ENCODE assay signal across 14 cellular contexts in genomic region chr2:95273911-95274290, GRCh38. TPM values are rescaled to one million over a fixed set of nuclear protein-coding genes. Genes with fewer than 3 reads are reported as not detected.
DNase-seq lines count a peak whose midpoint lies in the region; ATAC-seq and TF ChIP-seq lines count a peak whose summit lies in the region.
"Had no signal": no experiment of that assay in that cellular context is flagged by ENCODE, and none has a peak within 500 bp of the region (broad histone marks: within the 10 kb centered on the region; RNA-seq: fewer than 3 reads in every experiment).

No MANE protein-coding gene starts in this region.

- H3K9me3 ChIP-seq in RWPE2 (ENCODE audit: severe bottlenecking) = no peaks in the 10 kb centered on the region
- H3K9me3 ChIP-seq in spleen = no peaks in the 10 kb centered on the region
- H3K9me3 ChIP-seq: BLaER1 treated with 17β-estradiol and CSF1 and Interleukin-3, amounts not matched to agents 10 nM and 100 nM; left ventricle myocardium inferior had no signal

- H3K36me3 ChIP-seq in RWPE2 (ENCODE audit: low read depth) (0 out of 2 replicates have a peak, but pooled peaks cover 6% of the 10 kb centered on the region), spleen (no peaks in the 10 kb centered on the region)
- H3K36me3 ChIP-seq: BLaER1 treated with 17β-estradiol and CSF1 and Interleukin-3, amounts not matched to agents 10 nM and 100 nM; brain microvascular endothelial cell; left ventricle myocardium inferior had no signal

- H3K36me3 Mint-ChIP-seq in activated CD8-positive, alpha-beta memory T cell treated with anti-CD3 and anti-CD28 coated beads, Interleukin-2, amount 10 ng/mL, durations not matched to agents 7 days and 5 days = no peaks in the 10 kb centered on the region
- no peaks in the 10 kb centered on the region for H3K36me3 Mint-ChIP-seq in WTC11

- peaks cover 40% of the 10 kb centered on the region for H3K4me1 ChIP-seq in RWPE2 (ENCODE audit: insufficient read depth, poor library complexity, severe bottlenecking)
- H3K4me1 ChIP-seq in spleen = no peaks in the 10 kb centered on the region
- H3K4me1 ChIP-seq: left ventricle myocardium inferior had no signal

- TF ChIP-seq POLR2A in spleen (IDR thresholded peaks at IDR 0.05) = no peak

- H3K27ac ChIP-seq in RWPE2 (ENCODE audit: poor library complexity, severe bottlenecking) (peak overlapping the region; percentile 75), spleen (no peak overlapping the region)
- H3K27ac ChIP-seq: BLaER1 treated with 17β-estradiol and CSF1 and Interleukin-3, amounts not matched to agents 10 nM and 100 nM; brain microvascular endothelial cell; left ventricle myocardium inferior had no signal

- no peak for ATAC-seq in activated CD8-positive, alpha-beta memory T cell treated with anti-CD3 and anti-CD28 coated beads, Interleukin-2, amount 10 ng/mL, durations not matched to agents 7 days and 5 days
- no peak; the same call in 2 of the 3 replicates for ATAC-seq in RWPE2 (ENCODE audit: low read depth)
- ATAC-seq in left colon = no peak
- ATAC-seq in WTC11 = no peak

- CTCF ChIA-PET in activated CD8-positive, alpha-beta memory T cell treated with anti-CD3 and anti-CD28 coated beads, Interleukin-2, amount 10 ng/mL, durations not matched to agents 7 days and 5 days (lab: Charles Lee) = no interaction called here
- CTCF ChIA-PET in WTC11 (lab: Charles Lee) = interaction anchor here (0.9 to 5.6 kb wide), 7 partner anchors 41 to 196 kb away, joined by 3 to 60 read pairs (median 5); no protein-coding TSS in a partner anchor

- POLR2A ChIA-PET in WTC11 (lab: Charles Lee) = interaction anchor here (0.8 kb wide), 1 partner anchor 21 kb away, joined by 5 read pairs; no protein-coding TSS in a partner anchor

- H3K27me3 ChIP-seq in RWPE2 (ENCODE audit: insufficient read depth, poor library complexity, severe bottlenecking) (no peaks in the 10 kb centered on the region), spleen (replicated peaks in 1 of 7) (no peaks in the 10 kb centered on the region)
- H3K27me3 ChIP-seq: BLaER1 treated with 17β-estradiol and CSF1 and Interleukin-3, amounts not matched to agents 10 nM and 100 nM; brain microvascular endothelial cell had no signal

- H3K4me1 Mint-ChIP-seq in activated CD8-positive, alpha-beta memory T cell treated with anti-CD3 and anti-CD28 coated beads, Interleukin-2, amount 10 ng/mL, durations not matched to agents 7 days and 5 days = no peaks in the 10 kb centered on the region
- peaks cover 37% of the 10 kb centered on the region for H3K4me1 Mint-ChIP-seq in WTC11
- H3K4me1 Mint-ChIP-seq: activated CD4-positive, alpha-beta T cell treated with anti-CD3 and anti-CD28 coated beads, Interleukin-2, amount 10 ng/mL, durations not matched to agents 7 days and 5 days had no signal

- TF ChIP-seq CTCF in RWPE2 (IDR thresholded peaks at IDR 0.05; ENCODE audit: poor library complexity, severe bottlenecking) (no peak), spleen (IDR thresholded peaks at IDR 0.05 in 8 of 11, conservative IDR thresholded peaks at IDR 0.05 in 3 of 11) (no peak), WTC11 (IDR thresholded peaks at IDR 0.05) (no peak)

- no peaks in the 10 kb centered on the region for H3K27me3 Mint-ChIP-seq in activated CD8-positive, alpha-beta memory T cell treated with anti-CD3 and anti-CD28 coated beads, Interleukin-2, amount 10 ng/mL, durations not matched to agents 7 days and 5 days
- no peaks in the 10 kb centered on the region for H3K27me3 Mint-ChIP-seq in WTC11 (ENCODE audit: low read depth)
- H3K27me3 Mint-ChIP-seq: activated CD4-positive, alpha-beta T cell treated with anti-CD3 and anti-CD28 coated beads, Interleukin-2, amount 10 ng/mL, durations not matched to agents 7 days and 5 days had no signal

- intact Hi-C loops in spleen (cut with DNase I; ENCODE audit: low total_unique reads) = no loop called here
- intact Hi-C loops in left colon (cut with DNase I, micrococcal nuclease) = no loop called here

- H3K4me3 ChIP-seq in RWPE2 (ENCODE audit: severe bottlenecking) = no peak overlapping the region
- H3K4me3 ChIP-seq in spleen = no peak overlapping the region
- H3K4me3 ChIP-seq: BLaER1 treated with 17β-estradiol and CSF1 and Interleukin-3, amounts not matched to agents 10 nM and 100 nM; left ventricle myocardium inferior had no signal

- no peak overlapping the region for H3K27ac Mint-ChIP-seq in activated CD8-positive, alpha-beta memory T cell treated with anti-CD3 and anti-CD28 coated beads, Interleukin-2, amount 10 ng/mL, durations not matched to agents 7 days and 5 days
- no peak overlapping the region for H3K27ac Mint-ChIP-seq in WTC11
- H3K27ac Mint-ChIP-seq: activated CD4-positive, alpha-beta T cell treated with anti-CD3 and anti-CD28 coated beads, Interleukin-2, amount 10 ng/mL, durations not matched to agents 7 days and 5 days had no signal

- H3K4me3 Mint-ChIP-seq in activated CD8-positive, alpha-beta memory T cell treated with anti-CD3 and anti-CD28 coated beads, Interleukin-2, amount 10 ng/mL, durations not matched to agents 7 days and 5 days = no peak overlapping the region
- no peak overlapping the region for H3K4me3 Mint-ChIP-seq in WTC11
- H3K4me3 Mint-ChIP-seq: activated CD4-positive, alpha-beta T cell treated with anti-CD3 and anti-CD28 coated beads, Interleukin-2, amount 10 ng/mL, durations not matched to agents 7 days and 5 days had no signal

- DNase-seq in activated CD8-positive, alpha-beta memory T cell treated with anti-CD3 and anti-CD28 coated beads, Interleukin-2, amount 50 U/mL, for 48 hours = peak; percentile 41
- DNase-seq in activated CD8-positive, alpha-beta memory T cell treated with anti-CD3 and anti-CD28 coated beads, Interleukin-2, amount 10 ng/mL, durations not matched to agents 7 days and 5 days = no peak
- DNase-seq in RWPE2 (ENCODE audit: low spot score) (peak; percentile 51), mesenteric fat pad (ENCODE audit: low spot score) (peak; percentile 71), spleen (peak; percentile 64), NCI-H2029 treated with DMSO at 0.1 percent for 48 hours (lab: John Stamatoyannopoulos, UW) (no peak), left colon (no peak), WTC11 (ENCODE audit: low spot score) (no peak)
- DNase-seq: activated CD4-positive, alpha-beta T cell treated with anti-CD3 and anti-CD28 coated beads, Interleukin-2, amount 10 ng/mL, durations not matched to agents 7 days and 5 days; brain microvascular endothelial cell; DMS 273 treated with DMSO at 0.1 percent for 48 hours; left ventricle myocardium inferior; NCI-H1105 treated with DMSO at 0.1 percent for 48 hours had no signal

- WGBS in spleen, 5 donors = 70 to 88% (median 76%) methylated on average over 2 to 4 of the region's 4 CpGs

- no peaks in the 10 kb centered on the region for H3K9me3 Mint-ChIP-seq in activated CD8-positive, alpha-beta memory T cell treated with anti-CD3 and anti-CD28 coated beads, Interleukin-2, amount 10 ng/mL, durations not matched to agents 7 days and 5 days (ENCODE audit: low read depth)
- H3K9me3 Mint-ChIP-seq in WTC11 = no peaks in the 10 kb centered on the region
- H3K9me3 Mint-ChIP-seq: activated CD4-positive, alpha-beta T cell treated with anti-CD3 and anti-CD28 coated beads, Interleukin-2, amount 10 ng/mL, durations not matched to agents 7 days and 5 days had no signal

TF ChIP-seq in WTC11, 78 proteins besides CTCF, POLR2A, EP300 and RAD21 (continues in another document):
- TF ChIP-seq MLX (CRISPR knock-in tag; IDR thresholded peaks at IDR 0.05) (no peak), ZNF317 (CRISPR knock-in tag; IDR thresholded peaks at IDR 0.05; ENCODE audit: borderline replicate concordance, low read depth) (no peak), ZNF219 (CRISPR knock-in tag; IDR thresholded peaks at IDR 0.05; ENCODE audit: borderline replicate concordance) (no peak), ELF4 (CRISPR knock-in tag; IDR thresholded peaks at IDR 0.05; ENCODE audit: low read depth) (no peak)
- TF ChIP-seq, protein P1, sequence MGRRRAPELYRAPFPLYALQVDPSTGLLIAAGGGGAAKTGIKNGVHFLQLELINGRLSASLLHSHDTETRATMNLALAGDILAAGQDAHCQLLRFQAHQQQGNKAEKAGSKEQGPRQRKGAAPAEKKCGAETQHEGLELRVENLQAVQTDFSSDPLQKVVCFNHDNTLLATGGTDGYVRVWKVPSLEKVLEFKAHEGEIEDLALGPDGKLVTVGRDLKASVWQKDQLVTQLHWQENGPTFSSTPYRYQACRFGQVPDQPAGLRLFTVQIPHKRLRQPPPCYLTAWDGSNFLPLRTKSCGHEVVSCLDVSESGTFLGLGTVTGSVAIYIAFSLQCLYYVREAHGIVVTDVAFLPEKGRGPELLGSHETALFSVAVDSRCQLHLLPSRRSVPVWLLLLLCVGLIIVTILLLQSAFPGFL (CRISPR knock-in tag; IDR thresholded peaks at IDR 0.05; ENCODE audit: borderline replicate concordance) = no peak
- TF ChIP-seq, protein P2, sequence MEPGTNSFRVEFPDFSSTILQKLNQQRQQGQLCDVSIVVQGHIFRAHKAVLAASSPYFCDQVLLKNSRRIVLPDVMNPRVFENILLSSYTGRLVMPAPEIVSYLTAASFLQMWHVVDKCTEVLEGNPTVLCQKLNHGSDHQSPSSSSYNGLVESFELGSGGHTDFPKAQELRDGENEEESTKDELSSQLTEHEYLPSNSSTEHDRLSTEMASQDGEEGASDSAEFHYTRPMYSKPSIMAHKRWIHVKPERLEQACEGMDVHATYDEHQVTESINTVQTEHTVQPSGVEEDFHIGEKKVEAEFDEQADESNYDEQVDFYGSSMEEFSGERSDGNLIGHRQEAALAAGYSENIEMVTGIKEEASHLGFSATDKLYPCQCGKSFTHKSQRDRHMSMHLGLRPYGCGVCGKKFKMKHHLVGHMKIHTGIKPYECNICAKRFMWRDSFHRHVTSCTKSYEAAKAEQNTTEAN (CRISPR knock-in tag; IDR thresholded peaks at IDR 0.05) = no peak

RNA-seq across cellular contexts. Expression of gene PROM2, which starts 0.3 kb away (rescaled TPM):
- under 1 TPM in 1 of 2 experiments, not detected in 1; 0.82 TPM for total RNA-seq in activated CD8-positive, alpha-beta memory T cell treated with anti-CD3 and anti-CD28 coated beads, Interleukin-2, amount 10 ng/mL, durations not matched to agents 7 days and 5 days
- total RNA-seq in mesenteric fat pad (0.39 TPM), spleen (1 to 10 TPM in 6 of 7 donors, under 1 TPM in 1; 0.50 to 4.9 (median 2.7) TPM), left colon (10 to 100 TPM; 32.9 to 39.9 TPM), WTC11 (2021) (7.9 to 11.8 TPM (median 8.3 TPM) in 3 replicates)
- under 1 TPM; 0.21 to 0.74 (median 0.52) TPM for polyA plus RNA-seq in spleen

RNA-seq across cellular contexts. Expression of gene KCNIP3, which starts 23.2 kb away (rescaled TPM):
- not detected for total RNA-seq in activated CD8-positive, alpha-beta memory T cell treated with anti-CD3 and anti-CD28 coated beads, Interleukin-2, amount 10 ng/mL, durations not matched to agents 7 days and 5 days
- total RNA-seq in mesenteric fat pad (3.8 TPM), spleen (1 to 10 TPM; 2.6 to 5.2 (median 4.2) TPM), left colon (1 to 10 TPM; 3.0 to 4.7 TPM), WTC11 (2021) (2.1 to 3.3 TPM (median 3.1 TPM) in 3 replicates)
- polyA plus RNA-seq in spleen = 1 to 10 TPM in 1 of 3 donors, under 1 TPM in 2; 0.59 to 1.8 (median 0.85) TPM
- total RNA-seq: activated CD4-positive, alpha-beta T cell treated with anti-CD3 and anti-CD28 coated beads, Interleukin-2, amount 10 ng/mL, durations not matched to agents 7 days and 5 days had no signal

Comparison
In these comparisons a context has a peak if more than half of its experiments do, and no peak if none do; other contexts are left out.
1. DNase-seq: peak in activated CD8-positive, alpha-beta memory T cell treated with anti-CD3 and anti-CD28 coated beads, Interleukin-2, amount 50 U/mL, for 48 hours (single experiment), RWPE2 (single experiment), mesenteric fat pad (single experiment) and spleen (single experiment); none in activated CD8-positive, alpha-beta memory T cell treated with anti-CD3 and anti-CD28 coated beads, Interleukin-2, amount 10 ng/mL, durations not matched to agents 7 days and 5 days (single experiment), NCI-H2029 treated with DMSO at 0.1 percent for 48 hours (single experiment), left colon (0 of 2) and WTC11 (single experiment).